In the genomic region with DNA sequence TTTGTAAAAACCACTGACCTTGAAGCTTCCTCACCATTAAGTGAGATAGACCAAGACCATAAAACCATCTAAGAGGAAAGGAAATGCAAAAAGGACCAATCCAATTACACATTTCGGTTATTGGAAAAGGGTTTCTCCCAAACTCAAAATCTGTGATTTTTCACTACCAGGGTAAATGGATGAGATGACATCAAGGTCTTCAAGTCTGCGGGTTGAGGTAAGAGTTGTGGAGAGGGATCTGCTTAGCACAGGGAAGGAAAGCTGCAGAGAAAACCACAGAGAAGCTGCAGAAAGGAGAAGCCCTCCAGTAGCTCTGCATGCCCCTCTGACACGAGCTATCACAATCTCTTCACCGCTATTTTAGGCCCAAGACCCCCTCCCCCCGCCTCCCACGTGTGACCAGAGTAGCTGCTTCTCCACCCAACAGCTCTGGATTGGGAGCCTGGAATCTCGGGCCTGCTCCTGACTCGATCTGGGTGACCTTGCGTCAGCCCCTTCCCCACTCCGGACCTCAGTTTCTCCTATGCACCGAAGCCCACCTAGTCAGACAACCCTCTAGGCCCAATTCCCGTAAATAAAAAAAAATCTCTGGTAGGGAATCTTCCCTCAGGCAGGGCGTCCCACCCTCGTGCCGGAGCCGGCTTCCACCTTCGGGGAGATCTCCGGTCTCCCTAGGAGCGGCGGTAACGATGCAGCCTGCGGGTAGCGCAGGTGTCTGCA, we compare ENCODE assay signal across 8 cellular contexts. TPM values are rescaled to one million over a fixed set of nuclear protein-coding genes. Genes with fewer than 3 reads are reported as not detected.
DNase-seq lines count a peak whose midpoint lies in the region; FAIRE-seq and TF ChIP-seq lines count a peak whose summit lies in the region.

No MANE protein-coding gene starts in this region.

- peaks cover 3% of the 10 kb centered on the region for H3K36me3 ChIP-seq in astrocyte (ENCODE audit: insufficient read depth, low read length)
- no peaks in the 10 kb centered on the region for H3K36me3 ChIP-seq in kidney (ENCODE audit: control insufficient read depth in 1 of 2, insufficient read depth in 2 of 2, low read length in 2 of 2)

- H2AFZ ChIP-seq in astrocyte (ENCODE audit: low read depth, low read length), result peak overlapping the region; percentile 93

- H3K9me3 ChIP-seq in astrocyte (ENCODE audit: insufficient read depth, low read depth, low read length), result no peaks in the 10 kb centered on the region
- no peaks in the 10 kb centered on the region for H3K9me3 ChIP-seq in kidney (ENCODE audit: control insufficient read depth in 1 of 2, low read length in 2 of 2)

- no peaks in the 10 kb centered on the region for H3K27me3 Mint-ChIP-seq in astrocyte (ENCODE audit: low read depth, unreplicated experiment)

- H4K20me1 ChIP-seq in astrocyte (ENCODE audit: insufficient read depth, low read length), result peaks cover 52% of the 10 kb centered on the region

- intact Hi-C loops in kidney (cut with DNase I), result no loop called here

- FAIRE-seq in astrocyte (lab: Jason Lieb, UNC) (no peak), kidney (lab: Jason Lieb, UNC) (no peak)

- H3K27me3 ChIP-seq in astrocyte (ENCODE audit: insufficient read depth, low read length), result no peaks in the 10 kb centered on the region

- peak overlapping the region; percentile 94 for H3K9ac ChIP-seq in astrocyte (ENCODE audit: low read length)
- peak overlapping the region; percentile 50 to 100 for H3K9ac ChIP-seq in kidney (ENCODE audit: low read length in 2 of 2)

- no peak for TF ChIP-seq CTCF in astrocyte (IDR thresholded peaks at IDR 0.05; ENCODE audit: insufficient read depth, low read depth, low read length)
- no peak for TF ChIP-seq CTCF in kidney (IDR thresholded peaks at IDR 0.05; ENCODE audit: borderline replicate concordance, extremely low read depth, insufficient read depth)

- H3K4me2 ChIP-seq in astrocyte (ENCODE audit: low read length), result peak overlapping the region; percentile 91

- no peaks in the 10 kb centered on the region for H3K9me3 Mint-ChIP-seq in astrocyte (ENCODE audit: unreplicated experiment)

- peak overlapping the region; percentile 99 for H3K4me3 Mint-ChIP-seq in astrocyte (ENCODE audit: unreplicated experiment)

- peaks cover 62% of the 10 kb centered on the region for H3K79me2 ChIP-seq in astrocyte (ENCODE audit: insufficient read depth, low read length)

- H3K27ac Mint-ChIP-seq in astrocyte (ENCODE audit: unreplicated experiment), result peak overlapping the region; percentile 99

- H3K27ac ChIP-seq in astrocyte (ENCODE audit: low read depth, low read length), result peak overlapping the region; percentile 87
- peak overlapping the region in 1 of 2 donors; percentile 97 for H3K27ac ChIP-seq in kidney (ENCODE audit: low read depth in 2 of 2, low read length in 2 of 2)

- H3K4me3 ChIP-seq in astrocyte (ENCODE audit: insufficient read depth, low read depth, low read length), result peak overlapping the region; percentile 78
- H3K4me3 ChIP-seq in kidney (ENCODE audit: low read length in 2 of 2), result peak overlapping the region; percentile 79 to 100

- DNase-seq in activated effector memory CD4-positive, alpha-beta T cell treated with anti-CD3 and anti-CD28 coated beads, Interleukin-2, amount 50 U/mL, for 16 hours, result peak; percentile 67
- no peak for DNase-seq in activated effector memory CD4-positive, alpha-beta T cell treated with Interleukin-2 at 50 U/mL for 16 hours
- peak; percentile 69 for DNase-seq in NOMO-1 treated with DMSO at 0.1 percent for 48 hours (lab: John Stamatoyannopoulos, UW; ENCODE audit: unreplicated experiment)
- no peak for DNase-seq in astrocyte (ENCODE audit: low read depth)
- DNase-seq in kidney, result no peak
- peak; percentile 28 for DNase-seq in stimulated activated CD4-positive, alpha-beta T cell treated with anti-CD3 and anti-CD28 coated beads, Interleukin-4, amount 100 ng/mL, for 1 hour
- no peak for DNase-seq in middle frontal gyrus (ENCODE audit: extremely low spot score, low spot score)
- no peak for DNase-seq in GM19240 (ENCODE audit: insufficient read length, low spot score)

- H3K4me1 Mint-ChIP-seq in astrocyte (ENCODE audit: low read depth, unreplicated experiment), result peaks cover 21% of the 10 kb centered on the region

- peaks cover 18% of the 10 kb centered on the region for H3K4me1 ChIP-seq in astrocyte (ENCODE audit: insufficient read depth, low read length)
- H3K4me1 ChIP-seq in kidney (ENCODE audit: control insufficient read depth in 1 of 2, insufficient read depth in 1 of 2, low read depth in 1 of 2, low read length in 2 of 2), result peaks cover 4 to 16% of the 10 kb centered on the region in 2 donors

- peaks cover 2% of the 10 kb centered on the region for H3K36me3 Mint-ChIP-seq in astrocyte (ENCODE audit: low read depth, unreplicated experiment)

RNA-seq across cellular contexts. Expression of gene NAA25, which starts 0.7 kb away (rescaled TPM):
- total RNA-seq in astrocyte (32.8 and 35.2 TPM in 2 replicates), kidney (22.8 TPM)
- 3.2 TPM for polyA plus RNA-seq in kidney (ENCODE audit: insufficient read depth, low read depth, low replicate concordance)

RNA-seq across cellular contexts. Expression of gene TRAFD1, which starts 17.5 kb away (rescaled TPM):
- 35.6 TPM in 2 replicates for total RNA-seq in astrocyte
- 27.1 TPM for total RNA-seq in kidney
- polyA plus RNA-seq in kidney (ENCODE audit: insufficient read depth, low read depth, low replicate concordance), result 16.4 TPM

Comparison
In these comparisons a context has a peak if more than half of its experiments do, and no peak if none do; other contexts are left out.
1. DNase-seq: peak in activated effector memory CD4-positive, alpha-beta T cell treated with anti-CD3 and anti-CD28 coated beads, Interleukin-2, amount 50 U/mL, for 16 hours (single experiment), NOMO-1 treated with DMSO at 0.1 percent for 48 hours (single experiment) and stimulated activated CD4-positive, alpha-beta T cell treated with anti-CD3 and anti-CD28 coated beads, Interleukin-4, amount 100 ng/mL, for 1 hour (single experiment); none in activated effector memory CD4-positive, alpha-beta T cell treated with Interleukin-2 at 50 U/mL for 16 hours (single experiment), astrocyte (single experiment), kidney (single experiment), middle frontal gyrus (single experiment) and GM19240 (single experiment).